11 cellular contexts compared by ENCODE assay signal in genomic region chr18:2845175-2845574, GRCh38.
"Had no signal": no experiment of that assay in that cellular context is flagged by ENCODE, and none has a peak within 500 bp of the region (broad histone marks: within the 10 kb centered on the region; RNA-seq: fewer than 3 reads in every experiment).

No MANE protein-coding gene starts in this region.

- H3K27ac ChIP-seq: foreskin keratinocyte had no signal

- H3K4me3 ChIP-seq: tibial nerve had no signal

- H3K27me3 ChIP-seq: ovary had no signal

- H3K27ac Mint-ChIP-seq: activated CD8-positive, alpha-beta memory T cell treated with anti-CD3 and anti-CD28 coated beads, Interleukin-2, amount 10 ng/mL, durations not matched to agents 7 days and 5 days had no signal

- H3K36me3 ChIP-seq: heart left ventricle, ovary, tibial nerve had no signal

- FAIRE-seq: astrocyte, endothelial cell of umbilical vein had no signal

- H3K9me3 ChIP-seq: heart left ventricle, ovary, tibial nerve had no signal

- H3K4me1 ChIP-seq: foreskin keratinocyte had no signal

- ATAC-seq: activated CD8-positive, alpha-beta memory T cell treated with anti-CD3 and anti-CD28 coated beads, Interleukin-2, amount 10 ng/mL, durations not matched to agents 7 days and 5 days; foreskin keratinocyte; left colon had no signal

- DNase-seq: activated CD8-positive, alpha-beta memory T cell treated with anti-CD3 and anti-CD28 coated beads, Interleukin-2, amount 10 ng/mL, durations not matched to agents 7 days and 5 days; activated gamma-delta T cell; activated T-cell treated with anti-CD3 and anti-CD28 coated beads, Interleukin-2, amount 50 U/mL, for 24 hours; foreskin keratinocyte; heart left ventricle; left colon; ovary had no signal

- H3K9me3 Mint-ChIP-seq: activated T-cell treated with anti-CD3 and anti-CD28 coated beads, Interleukin-2, amount 50 U/mL, for 24 hours; neural crest cell had no signal
